1 cellular context compared by ENCODE assay signal in the genomic region with DNA sequence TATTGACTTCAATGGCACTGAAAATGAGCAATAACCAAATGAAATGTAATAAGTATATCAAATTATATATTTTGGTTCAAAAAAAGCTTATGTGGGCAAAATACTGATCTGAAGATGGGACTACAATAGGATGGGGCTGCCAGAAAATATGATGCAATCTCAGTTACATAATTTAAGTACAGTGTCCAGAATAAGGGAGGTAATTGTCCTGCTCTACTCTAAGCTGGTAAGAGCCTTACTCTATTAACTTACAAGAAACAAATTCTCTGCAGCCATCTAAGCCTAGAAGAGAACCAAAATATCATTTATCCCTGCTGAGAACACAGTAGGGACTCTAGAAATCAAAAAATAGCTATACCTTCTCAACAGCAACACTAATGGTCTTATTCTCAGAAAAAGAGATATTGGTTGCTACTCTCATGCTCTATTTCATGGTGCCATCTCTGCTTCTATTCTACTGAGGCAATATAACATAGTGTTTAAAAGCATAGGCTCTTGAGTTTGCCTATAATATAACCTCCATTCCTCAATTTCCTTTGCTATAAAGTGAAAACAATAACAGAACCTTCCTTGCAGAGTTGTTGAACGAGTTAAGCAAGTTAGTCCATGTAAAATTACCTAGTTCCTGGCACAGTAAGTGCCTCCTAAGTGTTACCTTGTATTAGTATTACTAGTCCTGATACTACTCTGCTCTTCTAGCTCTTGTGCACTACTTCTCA.
TF ChIP-seq lines count a peak whose summit lies in the region.

No MANE protein-coding gene starts in this region.

TF ChIP-seq in K562, 482 proteins besides CTCF, POLR2A, EP300 and RAD21:
- TF ChIP-seq ZNF165 (CRISPR knock-in tag; IDR thresholded peaks at IDR 0.05; ENCODE audit: borderline replicate concordance) (no peak), ZBTB40 (IDR thresholded peaks at IDR 0.05) (no peak), ZBTB40 (CRISPR knock-in tag; IDR thresholded peaks at IDR 0.05) (no peak), PTBP1 (IDR thresholded peaks at IDR 0.05; ENCODE audit: low read depth, low read length) (no peak), GATAD2A (IDR thresholded peaks at IDR 0.05) (no peak), KDM4B (IDR thresholded peaks at IDR 0.05; ENCODE audit: borderline replicate concordance in 2 of 2, low read depth in 1 of 2) (no peak), ZNF316 (IDR thresholded peaks at IDR 0.05) (0 out of 2 replicates have a peak, but pooled peaks have one; percentile 26), ATF7 (IDR thresholded peaks at IDR 0.05) (peak; percentile 47), ATF4 (CRISPR knock-in tag; IDR thresholded peaks at IDR 0.05) (peak; percentile 69; the same call in 1 of the 2 replicates), STAT5B (CRISPR knock-in tag; IDR thresholded peaks at IDR 0.05) (no peak), SOX6 (IDR thresholded peaks at IDR 0.05) (peak; percentile 65; the same call in 1 of the 2 replicates), ZNF143 (CRISPR knock-in tag; IDR thresholded peaks at IDR 0.05) (no peak), MLX (CRISPR knock-in tag; conservative IDR thresholded peaks at IDR 0.05) (no peak), SETDB1 (IDR thresholded peaks at IDR 0.05; ENCODE audit: low read length) (no peak), COPS2 (conservative IDR thresholded peaks at IDR 0.05) (no peak), E2F3 (CRISPR knock-in tag; IDR thresholded peaks at IDR 0.05) (no peak), ZSCAN32 (CRISPR knock-in tag; IDR thresholded peaks at IDR 0.05) (0 out of 2 replicates have a peak, but pooled peaks have one; percentile 43), CEBPB (tag; IDR thresholded peaks at IDR 0.05) (peak; percentile 76), ZBED1 (IDR thresholded peaks at IDR 0.05) (no peak), ZNF140 (CRISPR knock-in tag; IDR thresholded peaks at IDR 0.05) (no peak), CEBPG (CRISPR knock-in tag; IDR thresholded peaks at IDR 0.05) (no peak), CEBPG (tag; conservative IDR thresholded peaks at IDR 0.05 in 1 of 2, IDR thresholded peaks at IDR 0.05 in 1 of 2) (peak; percentile 90 to 94), IRF9 (tag; IDR thresholded peaks at IDR 0.05) (0 out of 2 replicates have a peak, but pooled peaks have one; percentile 58), L3MBTL2 (IDR thresholded peaks at IDR 0.05) (no peak), ZNF699 (CRISPR knock-in tag; IDR thresholded peaks at IDR 0.05; ENCODE audit: insufficient replicate concordance) (no peak)
- TF ChIP-seq, protein P1, sequence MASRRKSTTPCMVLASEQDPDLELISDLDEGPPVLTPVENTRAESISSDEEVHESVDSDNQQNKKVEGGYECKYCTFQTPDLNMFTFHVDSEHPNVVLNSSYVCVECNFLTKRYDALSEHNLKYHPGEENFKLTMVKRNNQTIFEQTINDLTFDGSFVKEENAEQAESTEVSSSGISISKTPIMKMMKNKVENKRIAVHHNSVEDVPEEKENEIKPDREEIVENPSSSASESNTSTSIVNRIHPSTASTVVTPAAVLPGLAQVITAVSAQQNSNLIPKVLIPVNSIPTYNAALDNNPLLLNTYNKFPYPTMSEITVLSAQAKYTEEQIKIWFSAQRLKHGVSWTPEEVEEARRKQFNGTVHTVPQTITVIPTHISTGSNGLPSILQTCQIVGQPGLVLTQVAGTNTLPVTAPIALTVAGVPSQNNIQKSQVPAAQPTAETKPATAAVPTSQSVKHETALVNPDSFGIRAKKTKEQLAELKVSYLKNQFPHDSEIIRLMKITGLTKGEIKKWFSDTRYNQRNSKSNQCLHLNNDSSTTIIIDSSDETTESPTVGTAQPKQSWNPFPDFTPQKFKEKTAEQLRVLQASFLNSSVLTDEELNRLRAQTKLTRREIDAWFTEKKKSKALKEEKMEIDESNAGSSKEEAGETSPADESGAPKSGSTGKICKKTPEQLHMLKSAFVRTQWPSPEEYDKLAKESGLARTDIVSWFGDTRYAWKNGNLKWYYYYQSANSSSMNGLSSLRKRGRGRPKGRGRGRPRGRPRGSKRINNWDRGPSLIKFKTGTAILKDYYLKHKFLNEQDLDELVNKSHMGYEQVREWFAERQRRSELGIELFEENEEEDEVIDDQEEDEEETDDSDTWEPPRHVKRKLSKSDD (conservative IDR thresholded peaks at IDR 0.05; ENCODE audit: low read length), result no peak
- TF ChIP-seq, protein P2, sequence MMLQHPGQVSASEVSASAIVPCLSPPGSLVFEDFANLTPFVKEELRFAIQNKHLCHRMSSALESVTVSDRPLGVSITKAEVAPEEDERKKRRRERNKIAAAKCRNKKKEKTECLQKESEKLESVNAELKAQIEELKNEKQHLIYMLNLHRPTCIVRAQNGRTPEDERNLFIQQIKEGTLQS (IDR thresholded peaks at IDR 0.05), result peak; percentile 86
- TF ChIP-seq, protein P2 (CRISPR knock-in tag; conservative IDR thresholded peaks at IDR 0.05), result no peak
- TF ChIP-seq, protein P3, sequence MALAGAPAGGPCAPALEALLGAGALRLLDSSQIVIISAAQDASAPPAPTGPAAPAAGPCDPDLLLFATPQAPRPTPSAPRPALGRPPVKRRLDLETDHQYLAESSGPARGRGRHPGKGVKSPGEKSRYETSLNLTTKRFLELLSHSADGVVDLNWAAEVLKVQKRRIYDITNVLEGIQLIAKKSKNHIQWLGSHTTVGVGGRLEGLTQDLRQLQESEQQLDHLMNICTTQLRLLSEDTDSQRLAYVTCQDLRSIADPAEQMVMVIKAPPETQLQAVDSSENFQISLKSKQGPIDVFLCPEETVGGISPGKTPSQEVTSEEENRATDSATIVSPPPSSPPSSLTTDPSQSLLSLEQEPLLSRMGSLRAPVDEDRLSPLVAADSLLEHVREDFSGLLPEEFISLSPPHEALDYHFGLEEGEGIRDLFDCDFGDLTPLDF (CRISPR knock-in tag; IDR thresholded peaks at IDR 0.05), result no peak
- TF ChIP-seq, protein P4, sequence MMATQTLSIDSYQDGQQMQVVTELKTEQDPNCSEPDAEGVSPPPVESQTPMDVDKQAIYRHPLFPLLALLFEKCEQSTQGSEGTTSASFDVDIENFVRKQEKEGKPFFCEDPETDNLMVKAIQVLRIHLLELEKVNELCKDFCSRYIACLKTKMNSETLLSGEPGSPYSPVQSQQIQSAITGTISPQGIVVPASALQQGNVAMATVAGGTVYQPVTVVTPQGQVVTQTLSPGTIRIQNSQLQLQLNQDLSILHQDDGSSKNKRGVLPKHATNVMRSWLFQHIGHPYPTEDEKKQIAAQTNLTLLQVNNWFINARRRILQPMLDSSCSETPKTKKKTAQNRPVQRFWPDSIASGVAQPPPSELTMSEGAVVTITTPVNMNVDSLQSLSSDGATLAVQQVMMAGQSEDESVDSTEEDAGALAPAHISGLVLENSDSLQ (IDR thresholded peaks at IDR 0.05), result no peak
